Comparison of ENCODE assay signal across 13 cellular contexts in the genomic region with DNA sequence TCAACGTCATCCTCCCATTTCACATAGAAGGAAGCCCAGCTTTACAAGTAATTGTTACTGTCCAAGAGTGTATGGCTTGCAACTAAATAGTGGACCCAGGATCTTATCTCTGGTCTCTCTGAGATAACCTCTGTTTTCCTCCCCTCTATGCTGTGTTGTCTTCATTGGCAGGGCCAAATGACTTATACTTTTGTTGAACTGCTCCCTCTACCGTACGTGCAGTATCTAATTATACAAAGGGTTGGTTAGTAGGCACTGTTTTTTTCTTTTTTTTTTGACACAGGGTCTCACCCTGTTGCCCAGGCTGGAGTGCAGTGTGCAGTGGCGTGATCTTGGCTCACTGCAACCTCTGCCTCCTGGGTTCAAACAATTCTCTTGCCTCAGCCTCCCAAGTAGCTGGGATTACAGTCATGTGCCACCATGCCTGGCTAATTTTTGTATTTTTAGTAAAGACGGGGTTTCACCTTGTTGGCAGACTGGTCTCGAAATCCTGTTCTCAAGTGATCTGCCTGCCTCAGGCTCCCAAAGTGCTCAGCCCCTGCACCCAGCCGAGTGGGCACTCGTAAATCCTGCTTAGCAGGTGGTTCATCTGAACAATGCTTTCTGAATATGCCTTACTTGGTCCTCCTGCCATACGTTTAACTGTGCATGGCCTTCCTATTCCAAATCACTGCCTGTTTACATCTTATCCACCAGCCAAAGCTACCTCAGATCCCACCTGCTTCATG.
DNase-seq lines count a peak whose midpoint lies in the region; FAIRE-seq and TF ChIP-seq lines count a peak whose summit lies in the region.
"Had no signal": no experiment of that assay in that cellular context is flagged by ENCODE, and none has a peak within 500 bp of the region (broad histone marks: within the 10 kb centered on the region; RNA-seq: fewer than 3 reads in every experiment).

No MANE protein-coding gene starts in this region.

- H4K8ac ChIP-seq in H1 (ENCODE audit: extremely low read depth, insufficient read depth, low read length) = no peak overlapping the region

- H3K9ac ChIP-seq in BLaER1 (no peak overlapping the region), H1 (replicated peaks in 1 of 4; ENCODE audit: extremely low read depth in 1 of 4, low read depth in 3 of 4, low read length in 3 of 4) (no peak overlapping the region)
- H3K9ac ChIP-seq: BLaER1 treated with 17β-estradiol and CSF1 and Interleukin-3, amounts not matched to agents 10 nM and 100 nM had no signal

- no peak for TF ChIP-seq RAD21 in H1 (IDR thresholded peaks at IDR 0.05 in 1 of 2, conservative IDR thresholded peaks at IDR 0.05 in 1 of 2; ENCODE audit: low read depth in 2 of 2, low read length in 2 of 2)

- no peak overlapping the region for H3K23ac ChIP-seq in H1 (ENCODE audit: insufficient read length)

- DNase-seq in HEK293T (ENCODE audit: extremely low spot score) (no peak), OCI-M1 (lab: John Stamatoyannopoulos, UW) (peak; percentile 29), H1 (ENCODE audit: low read depth in 1 of 2, low spot score in 2 of 2) (no peak), NCI-H345 (lab: John Stamatoyannopoulos, UW) (no peak), NCI-H1048 (lab: John Stamatoyannopoulos, UW) (no peak), AG08395 (ENCODE audit: low spot score) (no peak)
- DNase-seq: H9, NCI-H1092 treated with DMSO at 0.1 percent for 48 hours, NCI-H187, NCI-H2171, NCI-H510A had no signal

- WGBS in H1 (ENCODE audit: extremely low coverage in 1 of 2, insufficient coverage in 1 of 2, insufficient read length in 1 of 2, insufficient replicate concordance in 2 of 2, low coverage in 1 of 2, low lambda C conversion rate in 2 of 2, missing lambda C conversion rate in 1 of 2), 2 experiments = 80% methylated on average over 9 of the region's 9 CpGs; no CpG with 5 or more reads in 1 of the 2 experiments

- H3K27me3 ChIP-seq in BLaER1 (no peaks in the 10 kb centered on the region), H1 (replicated peaks in 1 of 4; ENCODE audit: control insufficient read depth in 3 of 4, extremely low read depth in 1 of 4, insufficient read depth in 3 of 4, low read length in 3 of 4) (peaks cover 0 to 9% (median 6%) of the 10 kb centered on the region in 4 experiments; a peak in 3 of 7 replicates)
- H3K27me3 ChIP-seq: BLaER1 treated with 17β-estradiol and CSF1 and Interleukin-3, amounts not matched to agents 10 nM and 100 nM had no signal

- CTCF ChIA-PET in HEK293T (lab: Yijun Ruan, JAX) = interaction anchor here (0.6 kb wide), 1 partner anchor 185 kb away, joined by 3 read pairs; no protein-coding TSS in a partner anchor
- CTCF ChIA-PET in H1 (lab: Charles Lee; ENCODE audit: partially characterized antibody) = interaction anchor here (1.1 to 1.7 kb wide), 3 partner anchors 12 to 202 kb away, joined by 3 to 4 read pairs (median 3); no protein-coding TSS in a partner anchor

- H3K18ac ChIP-seq in H1 (ENCODE audit: extremely low read depth, low read length) = no peak overlapping the region

- H3K36me3 ChIP-seq in BLaER1 = no peaks in the 10 kb centered on the region
- no peaks in the 10 kb centered on the region for H3K36me3 ChIP-seq in H1 (ENCODE audit: control insufficient read depth in 2 of 4, insufficient read depth in 4 of 4, low read length in 3 of 4)
- H3K36me3 ChIP-seq: BLaER1 treated with 17β-estradiol and CSF1 and Interleukin-3, amounts not matched to agents 10 nM and 100 nM had no signal

- H3K9me3 ChIP-seq in BLaER1 (peaks cover 13% of the 10 kb centered on the region), H1 (ENCODE audit: insufficient read depth in 2 of 2, low read depth in 1 of 2, low read length in 1 of 2) (no peaks in the 10 kb centered on the region)

- TF ChIP-seq POLR2A in H1 (IDR thresholded peaks at IDR 0.05; ENCODE audit: control extremely low read depth in 1 of 2, low read depth in 2 of 2, low read length in 2 of 2) = no peak

- no peak overlapping the region for H3K27ac ChIP-seq in BLaER1
- no peak overlapping the region for H3K27ac ChIP-seq in H1 (ENCODE audit: low read depth, low read length)
- H3K27ac ChIP-seq: BLaER1 treated with 17β-estradiol and CSF1 and Interleukin-3, amounts not matched to agents 10 nM and 100 nM had no signal

- no peak overlapping the region for H2BK120ac ChIP-seq in H1 (replicated peaks; ENCODE audit: low read depth, low read length)

- H3K4me2 ChIP-seq in BLaER1 (0 out of 2 replicates have a peak overlapping the region, but pooled peaks have one; percentile 19), H1 (ENCODE audit: insufficient read depth in 1 of 2, low read depth in 2 of 2, low read length in 2 of 2) (no peak overlapping the region)

- no peak overlapping the region for H2BK5ac ChIP-seq in H1 (ENCODE audit: low read depth, low read length)

- H2BK20ac ChIP-seq in H1 (ENCODE audit: low read length) = no peak overlapping the region

- TF ChIP-seq CTCF in H1 (IDR thresholded peaks at IDR 0.05; ENCODE audit: control extremely low read depth in 1 of 3, insufficient read depth in 1 of 3, low read depth in 1 of 3, low read length in 3 of 3) = no peak

- H4K91ac ChIP-seq in H1 (replicated peaks; ENCODE audit: insufficient read length, low read length) = no peak overlapping the region

- H3K23me2 ChIP-seq in H1 (ENCODE audit: low read depth, low read length) = peaks cover 4% of the 10 kb centered on the region; the same call in 1 of the 2 replicates

- H2AFZ ChIP-seq in H1 (ENCODE audit: low read length) = no peak overlapping the region

- no peaks in the 10 kb centered on the region for H3K79me1 ChIP-seq in H1 (ENCODE audit: low read depth, low read length)

- 0 out of 2 replicates have a peak overlapping the region, but pooled peaks have one; percentile 40 for H2BK15ac ChIP-seq in H1 (ENCODE audit: low read length)

- H3K4me3 ChIP-seq in BLaER1 (no peak overlapping the region), H1 (ENCODE audit: extremely low read depth in 1 of 4, insufficient read depth in 2 of 4, low read depth in 3 of 4, low read length in 4 of 4) (no peak overlapping the region)
- H3K4me3 ChIP-seq: BLaER1 treated with 17β-estradiol and CSF1 and Interleukin-3, amounts not matched to agents 10 nM and 100 nM had no signal

- H3K56ac ChIP-seq in H1 (replicated peaks; ENCODE audit: insufficient read length, low read depth, low read length) = no peak overlapping the region

- no peak overlapping the region for H2BK12ac ChIP-seq in H1 (ENCODE audit: low read depth, low read length)

- no peak overlapping the region for H3K4ac ChIP-seq in H1 (replicated peaks; ENCODE audit: insufficient read length, low read depth, low read length)

- POLR2A ChIA-PET in HEK293T (lab: Yijun Ruan, JAX) = no interaction called here
- POLR2A ChIA-PET in H1 (lab: Charles Lee; ENCODE audit: partially characterized antibody) = no interaction called here

- no peak for FAIRE-seq in H1 (lab: Jason Lieb, UNC)

- H3K4me1 ChIP-seq in BLaER1 = peaks cover 37% of the 10 kb centered on the region
- peaks cover 0 to 3% (median 1%) of the 10 kb centered on the region in 4 experiments; a peak in 2 of 7 replicates for H3K4me1 ChIP-seq in H1 (replicated peaks in 1 of 4; ENCODE audit: control insufficient read depth in 3 of 4, insufficient read depth in 4 of 4, low read length in 3 of 4)

- H3K79me2 ChIP-seq in H1 (ENCODE audit: control insufficient read depth in 1 of 2, insufficient read depth in 2 of 2, low read length in 2 of 2) = no peaks in the 10 kb centered on the region

- no peak overlapping the region for H2AK5ac ChIP-seq in H1 (ENCODE audit: low read depth, low read length)

- H4K20me1 ChIP-seq in BLaER1 = no peaks in the 10 kb centered on the region
- no peaks in the 10 kb centered on the region for H4K20me1 ChIP-seq in H1 (replicated peaks in 1 of 2; ENCODE audit: control insufficient read depth in 1 of 2, insufficient read depth in 2 of 2, low read length in 2 of 2)
- H4K20me1 ChIP-seq: BLaER1 treated with 17β-estradiol and CSF1 and Interleukin-3, amounts not matched to agents 10 nM and 100 nM had no signal

- H3K14ac ChIP-seq in H1 (ENCODE audit: insufficient read length) = no peak overlapping the region

- no peak for TF ChIP-seq EP300 in H1 (IDR thresholded peaks at IDR 0.05; ENCODE audit: borderline replicate concordance in 1 of 2, low read depth in 2 of 2, low read length in 2 of 2)

- no peak overlapping the region for H4K5ac ChIP-seq in H1 (ENCODE audit: insufficient read length, low read depth, low read length)

TF ChIP-seq in HEK293T, 16 proteins besides CTCF, POLR2A, EP300 and RAD21:
- TF ChIP-seq CTBP1 (IDR thresholded peaks at IDR 0.05; ENCODE audit: borderline replicate concordance) = no peak
- 0 out of 2 replicates have a peak, but pooled peaks have one; percentile 20 for TF ChIP-seq ZNF384 (IDR thresholded peaks at IDR 0.05)

TF ChIP-seq in H1, 55 proteins besides CTCF, POLR2A, EP300 and RAD21 (continues in another document):
- no peak for TF ChIP-seq CBX5 (IDR thresholded peaks at IDR 0.05; ENCODE audit: low read depth, low read length)
- TF ChIP-seq SIN3A (conservative IDR thresholded peaks at IDR 0.05 in 1 of 2, IDR thresholded peaks at IDR 0.05 in 1 of 2; ENCODE audit: low read depth in 1 of 2, low read length in 2 of 2) = no peak
- no peak for TF ChIP-seq KDM1A (IDR thresholded peaks at IDR 0.05; ENCODE audit: borderline replicate concordance, low read length)
- no peak for TF ChIP-seq PHF8 (conservative IDR thresholded peaks at IDR 0.05; ENCODE audit: low read depth, low read length)
- TF ChIP-seq, protein P1, sequence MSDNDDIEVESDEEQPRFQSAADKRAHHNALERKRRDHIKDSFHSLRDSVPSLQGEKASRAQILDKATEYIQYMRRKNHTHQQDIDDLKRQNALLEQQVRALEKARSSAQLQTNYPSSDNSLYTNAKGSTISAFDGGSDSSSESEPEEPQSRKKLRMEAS (IDR thresholded peaks at IDR 0.05) = no peak
- TF ChIP-seq BACH1 (IDR thresholded peaks at IDR 0.05; ENCODE audit: low read length) = no peak
- no peak for TF ChIP-seq SAP30 (IDR thresholded peaks at IDR 0.05; ENCODE audit: insufficient read depth, insufficient replicate concordance, low read length)
- TF ChIP-seq GABPA (IDR thresholded peaks at IDR 0.05; ENCODE audit: borderline replicate concordance, insufficient read depth, low read length) = no peak
